In genomic region chr12:10614056-10614370, GRCh38 we compare ENCODE assay signal across 1 cellular context.
TF ChIP-seq lines count a peak whose summit lies in the region.

No MANE protein-coding gene starts in this region.

TF ChIP-seq in SK-N-SH, 30 proteins besides CTCF, POLR2A, EP300 and RAD21 (continued from another document):
- TF ChIP-seq, protein P1, sequence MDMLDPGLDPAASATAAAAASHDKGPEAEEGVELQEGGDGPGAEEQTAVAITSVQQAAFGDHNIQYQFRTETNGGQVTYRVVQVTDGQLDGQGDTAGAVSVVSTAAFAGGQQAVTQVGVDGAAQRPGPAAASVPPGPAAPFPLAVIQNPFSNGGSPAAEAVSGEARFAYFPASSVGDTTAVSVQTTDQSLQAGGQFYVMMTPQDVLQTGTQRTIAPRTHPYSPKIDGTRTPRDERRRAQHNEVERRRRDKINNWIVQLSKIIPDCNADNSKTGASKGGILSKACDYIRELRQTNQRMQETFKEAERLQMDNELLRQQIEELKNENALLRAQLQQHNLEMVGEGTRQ (IDR thresholded peaks at IDR 0.05; ENCODE audit: borderline replicate concordance, low read depth, low read length): no peak
- TF ChIP-seq TCF12 (IDR thresholded peaks at IDR 0.05): no peak
- TF ChIP-seq NRF1 (IDR thresholded peaks at IDR 0.05; ENCODE audit: low read depth, low read length): no peak
- TF ChIP-seq FOXM1 (IDR thresholded peaks at IDR 0.05; ENCODE audit: low read depth): no peak
